7 cellular contexts compared by ENCODE assay signal in the genomic region with DNA sequence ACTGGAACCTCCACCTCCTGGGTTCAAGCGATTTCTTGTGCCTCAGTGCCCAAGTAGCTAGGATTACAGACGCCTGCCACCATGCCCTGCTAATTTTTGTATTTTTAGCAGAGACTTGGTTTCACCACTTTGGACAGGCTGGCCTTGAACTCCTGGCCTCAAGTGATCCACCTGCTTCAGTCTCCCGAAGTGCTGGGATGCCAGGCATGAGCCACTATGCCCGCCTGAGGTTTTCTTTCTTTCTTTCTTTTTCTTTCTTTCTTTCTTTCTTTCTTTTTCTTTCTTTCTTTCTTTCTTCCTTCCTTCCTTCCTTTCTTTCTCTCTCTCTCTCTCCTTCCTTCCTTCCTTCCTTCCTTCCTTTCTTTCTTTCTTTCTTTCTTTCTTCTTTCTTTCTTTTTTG. TPM values are rescaled to one million over a fixed set of nuclear protein-coding genes. Genes with fewer than 3 reads are reported as not detected.
"Had no signal": no experiment of that assay in that cellular context is flagged by ENCODE, and none has a peak within 500 bp of the region (broad histone marks: within the 10 kb centered on the region; RNA-seq: fewer than 3 reads in every experiment).

No MANE protein-coding gene starts in this region.

RNA-seq across cellular contexts. Expression of a gene that starts 41.9 kb away (rescaled TPM):
- total RNA-seq: HT1080, K562, LHCN-M2, MCF 10A, OCI-LY7, PC-3, SK-MEL-5 had no signal

RNA-seq across cellular contexts. Expression of a gene that starts 53.9 kb away (rescaled TPM):
- total RNA-seq: K562, SK-MEL-5 had no signal
- polyA plus RNA-seq: K562 had no signal
